Comparison of ENCODE assay signal across 9 cellular contexts in the genomic region with DNA sequence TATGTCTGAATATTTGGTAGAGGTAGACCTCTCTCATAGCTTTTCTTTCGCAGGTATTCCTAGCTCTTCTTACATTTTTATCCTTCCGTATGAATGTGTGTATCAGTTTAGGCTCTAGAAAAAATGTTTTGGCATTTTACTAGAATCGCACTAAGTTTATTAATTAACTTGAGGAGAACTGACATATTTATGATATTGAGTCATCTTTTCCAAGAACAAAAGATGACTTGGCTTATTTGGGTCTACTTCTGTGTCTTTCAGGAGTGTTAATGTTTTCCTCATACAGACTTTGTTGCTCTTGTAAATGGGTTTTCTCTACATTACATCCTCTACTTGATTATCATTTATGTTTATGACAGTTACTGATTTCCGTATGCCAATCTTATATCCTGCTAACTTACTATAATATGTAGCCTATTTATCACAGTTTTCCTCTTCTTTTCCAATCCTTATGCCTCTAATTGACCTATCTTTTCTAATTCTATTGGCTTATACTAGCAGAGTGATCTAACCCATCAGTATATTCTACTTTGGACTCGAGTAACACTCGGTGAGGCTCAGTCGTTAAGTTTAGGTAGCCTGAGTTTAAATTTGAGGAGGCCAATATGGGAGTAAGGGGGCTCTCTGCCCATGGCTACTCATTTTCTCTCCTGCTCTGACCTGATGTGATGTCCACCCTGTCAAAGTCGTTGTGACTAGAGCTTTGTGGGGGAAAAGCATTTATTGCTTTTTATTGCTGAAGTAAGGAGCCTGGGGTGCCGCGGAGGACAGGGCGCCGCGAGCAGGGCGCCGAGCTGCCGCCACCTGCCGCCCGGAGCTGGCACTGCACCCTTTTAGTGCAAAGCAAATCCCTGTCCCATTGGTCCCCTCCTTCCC. TPM values are rescaled to one million over a fixed set of nuclear protein-coding genes. Genes with fewer than 3 reads are reported as not detected.
DNase-seq lines count a peak whose midpoint lies in the region; ATAC-seq and TF ChIP-seq lines count a peak whose summit lies in the region.
"Had no signal": no experiment of that assay in that cellular context is flagged by ENCODE, and none has a peak within 500 bp of the region (broad histone marks: within the 10 kb centered on the region; RNA-seq: fewer than 3 reads in every experiment).

No MANE protein-coding gene starts in this region.

- H3K27ac ChIP-seq in neuronal stem cell (replicated peaks; ENCODE audit: low read length): no peak overlapping the region
- no peak overlapping the region for H3K27ac ChIP-seq in stomach

- H3K9me3 Mint-ChIP-seq in activated T-helper 17 cell treated with anti-CD3 and anti-CD28 coated beads, Interleukin-2, amount 50 U/mL, for 72 hours: no peaks in the 10 kb centered on the region

- no peak overlapping the region for H3K23ac ChIP-seq in neuronal stem cell (ENCODE audit: low read depth, low read length, poor library complexity)

- H4K8ac ChIP-seq in neuronal stem cell (ENCODE audit: low read depth, low read length): no peak overlapping the region

- no peak overlapping the region for H3K27ac Mint-ChIP-seq in activated T-helper 17 cell treated with anti-CD3 and anti-CD28 coated beads, Interleukin-2, amount 50 U/mL, for 72 hours

- peak overlapping the region; percentile 62 for H2AFZ ChIP-seq in neuronal stem cell (ENCODE audit: low read length)

- H3K79me1 ChIP-seq in neuronal stem cell (ENCODE audit: low read depth, low read length): no peaks in the 10 kb centered on the region

- H4K91ac ChIP-seq in neuronal stem cell (ENCODE audit: low read depth, low read length, poor library complexity): no peak overlapping the region

- DNase-seq in DMS 273 (lab: John Stamatoyannopoulos, UW; ENCODE audit: unreplicated experiment): peak; percentile 82
- DNase-seq in KG1 (lab: John Stamatoyannopoulos, UW): peak; percentile 21
- peak; percentile 42 to 61 for DNase-seq in SHP77 (lab: John Stamatoyannopoulos, UW)
- peak; percentile 75 for DNase-seq in fibroblast of the aortic adventitia (ENCODE audit: low read depth)
- DNase-seq in neuronal stem cell (ENCODE audit: low spot score): peak; percentile 42
- peak; percentile 80 for DNase-seq in stomach

- no peak overlapping the region for H2AK5ac ChIP-seq in neuronal stem cell (ENCODE audit: low read depth, low read length)

- peaks cover 6% of the 10 kb centered on the region for H3K27me3 Mint-ChIP-seq in activated T-helper 17 cell treated with anti-CD3 and anti-CD28 coated beads, Interleukin-2, amount 50 U/mL, for 72 hours

- H3K14ac ChIP-seq in neuronal stem cell (ENCODE audit: low read length): no peak overlapping the region

- H3K4me3 ChIP-seq in fibroblast of the aortic adventitia (ENCODE audit: low read depth, low read length): no peak overlapping the region
- H3K4me3 ChIP-seq in neuronal stem cell (ENCODE audit: low read length in 2 of 2): no peak overlapping the region
- H3K4me3 ChIP-seq in stomach: no peak overlapping the region

- no peak overlapping the region for H2BK15ac ChIP-seq in neuronal stem cell (ENCODE audit: low read length)

- H2BK5ac ChIP-seq in neuronal stem cell (ENCODE audit: low read length): no peak overlapping the region

- peak; percentile 94 for ATAC-seq in activated T-helper 17 cell treated with anti-CD3 and anti-CD28 coated beads, Interleukin-2, amount 50 U/mL, for 72 hours (replicated peaks)
- ATAC-seq in GM18873 (IDR thresholded peaks at IDR 0.05; ENCODE audit: low FRiP score, unreplicated experiment): no peak

- H3K36me3 Mint-ChIP-seq in activated T-helper 17 cell treated with anti-CD3 and anti-CD28 coated beads, Interleukin-2, amount 50 U/mL, for 72 hours (ENCODE audit: low read depth): no peaks in the 10 kb centered on the region

- no peak overlapping the region for H2BK120ac ChIP-seq in neuronal stem cell (ENCODE audit: low read depth, low read length)

- peak; percentile 88 for TF ChIP-seq CTCF in fibroblast of the aortic adventitia (IDR thresholded peaks at IDR 0.05; ENCODE audit: insufficient read depth, low read length)
- TF ChIP-seq CTCF in stomach (IDR thresholded peaks at IDR 0.05): peak in 6 of 7 experiments; percentile 18 to 97 (median 88)

- H3K9me3 ChIP-seq in neuronal stem cell (replicated peaks in 1 of 2; ENCODE audit: control insufficient read depth in 2 of 2, insufficient read depth in 1 of 2, low read depth in 1 of 2, low read length in 2 of 2) (peaks cover 0 to 2% of the 10 kb centered on the region in 2 donors), stomach (no peaks in the 10 kb centered on the region)

- no CpG with 5 or more reads among the region's 18 CpGs for WGBS in neuronal stem cell (ENCODE audit: extremely low coverage in 2 of 2, insufficient read length in 2 of 2, insufficient replicate concordance in 1 of 2), 2 donors
- WGBS in stomach, 5 donors: 25 to 31% (median 30%) methylated on average over 18 of the region's 18 CpGs

- TF ChIP-seq EP300 in stomach (IDR thresholded peaks at IDR 0.05): no peak

- no peaks in the 10 kb centered on the region for H3K36me3 ChIP-seq in neuronal stem cell (replicated peaks in 1 of 2; ENCODE audit: control insufficient read depth in 2 of 2, insufficient read depth in 2 of 2, low read length in 2 of 2)
- peaks cover 7 to 36% (median 29%) of the 10 kb centered on the region in 4 donors for H3K36me3 ChIP-seq in stomach

- TF ChIP-seq POLR2A in stomach (IDR thresholded peaks at IDR 0.05): no peak

- no peak overlapping the region for H3K18ac ChIP-seq in neuronal stem cell (ENCODE audit: low read length)

- no peak overlapping the region for H3K4me3 Mint-ChIP-seq in activated T-helper 17 cell treated with anti-CD3 and anti-CD28 coated beads, Interleukin-2, amount 50 U/mL, for 72 hours

- H2BK12ac ChIP-seq in neuronal stem cell (ENCODE audit: low read length): no peak overlapping the region

- H3K4me1 Mint-ChIP-seq in activated T-helper 17 cell treated with anti-CD3 and anti-CD28 coated beads, Interleukin-2, amount 50 U/mL, for 72 hours: peaks cover 6% of the 10 kb centered on the region

- peak overlapping the region; percentile 19 for H3K4me2 ChIP-seq in neuronal stem cell (ENCODE audit: insufficient read depth, low read length, poor library complexity, severe bottlenecking)

- intact Hi-C loops in stomach (cut with DNase I; ENCODE audit: low total_unique reads): loop anchor here (5.0 kb wide), 1 partner anchor 101 kb away; no protein-coding TSS in a partner anchor

- H3K9ac ChIP-seq in neuronal stem cell (ENCODE audit: low read depth, low read length, poor library complexity): no peak overlapping the region

- H3K4me1 ChIP-seq in neuronal stem cell (ENCODE audit: control insufficient read depth in 2 of 2, insufficient read depth in 1 of 2, low read depth in 1 of 2, low read length in 2 of 2) (peaks cover 0 to 2% of the 10 kb centered on the region in 2 donors), stomach (peaks cover 0 to 8% (median 4%) of the 10 kb centered on the region in 4 donors)

- H3K27me3 ChIP-seq in neuronal stem cell (ENCODE audit: control insufficient read depth in 3 of 3, insufficient read depth in 3 of 3, low read depth in 1 of 3, low read length in 3 of 3) (peaks cover 0 to 28% (median 2%) of the 10 kb centered on the region in 3 experiments), stomach (no peaks in the 10 kb centered on the region)

- no peak overlapping the region for H3K4ac ChIP-seq in neuronal stem cell (ENCODE audit: low read length)

RNA-seq across cellular contexts. Expression of gene ST6GALNAC1, which starts 20.0 kb away (rescaled TPM):
- total RNA-seq in activated T-helper 17 cell treated with anti-CD3 and anti-CD28 coated beads, Interleukin-2, amount 50 U/mL, for 72 hours: 1 to 10 TPM; 1.4 to 2.5 TPM
- total RNA-seq in fibroblast of the aortic adventitia (ENCODE audit: low replicate concordance) (not detected in 2 replicates), stomach (100 to 1,000 TPM in 2 of 5 donors, 10 to 100 TPM in 3; 41.1 to 257 (median 94.2) TPM)
- polyA plus RNA-seq in neuronal stem cell (2013, experiment 1 of 2): not detected
- not detected for polyA plus RNA-seq in neuronal stem cell (2013, experiment 2 of 2)
- polyA plus RNA-seq in stomach: 10 to 100 TPM; 28.0 to 72.8 (median 34.5) TPM

RNA-seq across cellular contexts. Expression of gene ST6GALNAC2, which starts 37.8 kb away (rescaled TPM):
- total RNA-seq in activated T-helper 17 cell treated with anti-CD3 and anti-CD28 coated beads, Interleukin-2, amount 50 U/mL, for 72 hours: under 1 TPM in 1 of 2 donors, not detected in 1; 0.29 TPM
- total RNA-seq in fibroblast of the aortic adventitia (ENCODE audit: low replicate concordance) (0.63 TPM in 1 of 2 replicates, not detected in the other), stomach (10 to 100 TPM in 2 of 5 donors, 1 to 10 TPM in 3; 1.2 to 17.8 (median 3.6) TPM)
- 0.35 TPM for polyA plus RNA-seq in neuronal stem cell (2013, experiment 1 of 2)
- polyA plus RNA-seq in neuronal stem cell (2013, experiment 2 of 2): 0.50 TPM
- polyA plus RNA-seq in stomach: 10 to 100 TPM in 1 of 3 donors, 1 to 10 TPM in 2; 3.9 to 17.1 (median 5.5) TPM
- total RNA-seq: T-helper 2 cell treated with Interferon-gamma antibody and Interleukin-4, amounts not matched to agents 100 ng/mL and 5 ng/mL, for 36 hours had no signal

Comparison
In these comparisons a context has a peak if more than half of its experiments do, and no peak if none do; other contexts are left out.
1. DNase-seq: peak in every context shown above with its lines; median percentile 82 in DMS 273; 80 in stomach; 75 in fibroblast of the aortic adventitia; 52 in SHP77; 42 in neuronal stem cell; 21 in KG1.
2. RNA of gene ST6GALNAC1, which starts 20.0 kb away (total RNA-seq): 41.1 to 257 TPM in stomach; 1.4 to 2.5 TPM in activated T-helper 17 cell treated with anti-CD3 and anti-CD28 coated beads, Interleukin-2, amount 50 U/mL, for 72 hours and not detected in fibroblast of the aortic adventitia; every median in the first group is over 10 times any median in the second.